In genomic region chr17:3917391-3917931, GRCh38 we compare ENCODE assay signal across 10 cellular contexts. TPM values are rescaled to one million over a fixed set of nuclear protein-coding genes. Genes with fewer than 3 reads are reported as not detected.
DNase-seq lines count a peak whose midpoint lies in the region; ATAC-seq and TF ChIP-seq lines count a peak whose summit lies in the region.
"Had no signal": no experiment of that assay in that cellular context is flagged by ENCODE, and none has a peak within 500 bp of the region (broad histone marks: within the 10 kb centered on the region; RNA-seq: fewer than 3 reads in every experiment).

No MANE protein-coding gene starts in this region.

- no peak overlapping the region for H3K4me3 ChIP-seq in liver (ENCODE audit: low read depth in 1 of 3, low read length in 3 of 3)

- POLR2A ChIA-PET in CD4-positive, alpha-beta T cell (lab: Charles Lee), result no interaction called here

- H3K9me3 ChIP-seq in liver (ENCODE audit: control insufficient read depth in 4 of 4, low read length in 3 of 4), result no peaks in the 10 kb centered on the region
- H3K9me3 ChIP-seq in CD4-positive, alpha-beta T cell (ENCODE audit: control insufficient read depth, low read length), result no peaks in the 10 kb centered on the region

- H3K9ac ChIP-seq in liver (ENCODE audit: low read depth in 1 of 2, low read length in 2 of 2), result no peak overlapping the region

- H3K27me3 Mint-ChIP-seq in natural killer cell treated with Interleukin-12 subunit alpha and Interleukin-12 subunit beta and Interleukin-15 and Interleukin-18, amount 100 ng/mL, for 72 hours, result peaks cover 0 to 2% of the 10 kb centered on the region in 2 donors
- peaks cover 0 to 4% of the 10 kb centered on the region in 2 donors for H3K27me3 Mint-ChIP-seq in natural killer cell (ENCODE audit: low read depth in 2 of 2)
- no peaks in the 10 kb centered on the region for H3K27me3 Mint-ChIP-seq in CD4-positive, alpha-beta T cell

- H3K9me3 Mint-ChIP-seq in natural killer cell treated with Interleukin-12 subunit alpha and Interleukin-12 subunit beta and Interleukin-15 and Interleukin-18, amount 100 ng/mL, for 72 hours, result no peaks in the 10 kb centered on the region
- no peaks in the 10 kb centered on the region for H3K9me3 Mint-ChIP-seq in natural killer cell
- H3K9me3 Mint-ChIP-seq in CD4-positive, alpha-beta T cell, result no peaks in the 10 kb centered on the region

- peak overlapping the region in 1 of 2 donors; percentile 62 for H3K27ac ChIP-seq in liver (ENCODE audit: low read depth in 1 of 2, low read length in 2 of 2)
- H3K27ac ChIP-seq in CD4-positive, alpha-beta T cell (ENCODE audit: low read depth, low read length), result no peak overlapping the region

- H3K4me1 Mint-ChIP-seq in natural killer cell treated with Interleukin-12 subunit alpha and Interleukin-12 subunit beta and Interleukin-15 and Interleukin-18, amount 100 ng/mL, for 72 hours (ENCODE audit: low read depth in 2 of 2), result peaks cover 24 to 27% of the 10 kb centered on the region in 2 donors
- peaks cover 23 to 34% of the 10 kb centered on the region in 2 donors for H3K4me1 Mint-ChIP-seq in natural killer cell
- peaks cover 33% of the 10 kb centered on the region for H3K4me1 Mint-ChIP-seq in CD4-positive, alpha-beta T cell (ENCODE audit: low read depth)

- no peaks in the 10 kb centered on the region for H3K27me3 ChIP-seq in liver (ENCODE audit: control insufficient read depth in 4 of 4, insufficient read depth in 4 of 4, low read length in 3 of 4)
- H3K27me3 ChIP-seq in CD4-positive, alpha-beta T cell (ENCODE audit: control insufficient read depth, insufficient read depth, low read length), result no peaks in the 10 kb centered on the region

- CTCF ChIA-PET in CD4-positive, alpha-beta T cell (lab: Charles Lee), result no interaction called here

- H3K4me1 ChIP-seq in liver (ENCODE audit: control insufficient read depth in 4 of 4, insufficient read depth in 4 of 4, low read length in 3 of 4), result peaks cover 0 to 4% (median 2%) of the 10 kb centered on the region in 4 donors

- no peaks in the 10 kb centered on the region for H3K36me3 Mint-ChIP-seq in natural killer cell treated with Interleukin-12 subunit alpha and Interleukin-12 subunit beta and Interleukin-15 and Interleukin-18, amount 100 ng/mL, for 72 hours
- H3K36me3 Mint-ChIP-seq in natural killer cell, result no peaks in the 10 kb centered on the region
- H3K36me3 Mint-ChIP-seq in CD4-positive, alpha-beta T cell (ENCODE audit: low read depth), result no peaks in the 10 kb centered on the region

- H3K4me3 Mint-ChIP-seq in natural killer cell treated with Interleukin-12 subunit alpha and Interleukin-12 subunit beta and Interleukin-15 and Interleukin-18, amount 100 ng/mL, for 72 hours, result peak overlapping the region; percentile 54
- H3K4me3 Mint-ChIP-seq in natural killer cell, result no peak overlapping the region
- H3K4me3 Mint-ChIP-seq in CD4-positive, alpha-beta T cell, result no peak overlapping the region

- TF ChIP-seq CTCF in natural killer cell (IDR thresholded peaks at IDR 0.05), result no peak
- no peak for TF ChIP-seq CTCF in liver (IDR thresholded peaks at IDR 0.05; ENCODE audit: low read depth, low read length, missing input control)
- no peak for TF ChIP-seq CTCF in CD4-positive, alpha-beta T cell (IDR thresholded peaks at IDR 0.05)

- TF ChIP-seq RAD21 in liver (IDR thresholded peaks at IDR 0.05), result no peak

- intact Hi-C loops in natural killer cell (cut with micrococcal nuclease), result loop anchor here (1.0 kb wide), 1 partner anchor 157 kb away; no protein-coding TSS in a partner anchor
- intact Hi-C loops in CD4-positive, alpha-beta T cell (cut with DNase I, micrococcal nuclease), result no loop called here

- DNase-seq in natural killer cell treated with Interleukin-12 subunit alpha and Interleukin-12 subunit beta and Interleukin-15 and Interleukin-18, amount 100 ng/mL, for 72 hours (ENCODE audit: low spot score), result no peak
- DNase-seq in natural killer cell (no peak), amniotic epithelial cell (ENCODE audit: low read depth) (peak; percentile 66), nucleus accumbens (lab: John Stamatoyannopoulos, UW) (no peak)
- no peak for DNase-seq in CD4-positive, alpha-beta T cell
- DNase-seq in activated CD4-positive, alpha-beta T cell treated with anti-CD3 and anti-CD28 coated beads, Interleukin-2, amount 50 U/mL, for 48 hours, result no peak
- DNase-seq: NCI-H187 had no signal

- H3K27ac Mint-ChIP-seq in natural killer cell treated with Interleukin-12 subunit alpha and Interleukin-12 subunit beta and Interleukin-15 and Interleukin-18, amount 100 ng/mL, for 72 hours, result peak overlapping the region; percentile 62 to 68
- H3K27ac Mint-ChIP-seq in natural killer cell, result peak overlapping the region in 1 of 2 donors; percentile 91
- H3K27ac Mint-ChIP-seq in CD4-positive, alpha-beta T cell, result no peak overlapping the region

- WGBS in liver, result 43% methylated on average over 11 of the region's 11 CpGs

- ATAC-seq in natural killer cell treated with Interleukin-12 subunit alpha and Interleukin-12 subunit beta and Interleukin-15 and Interleukin-18, amount 100 ng/mL, for 72 hours, result no peak
- no peak for ATAC-seq in natural killer cell
- no peak for ATAC-seq in CD4-positive, alpha-beta T cell (ENCODE audit: poor library complexity)
- ATAC-seq in GM21447 (IDR thresholded peaks at IDR 0.05; ENCODE audit: unreplicated experiment), result no peak

- no peaks in the 10 kb centered on the region for H3K36me3 ChIP-seq in liver (ENCODE audit: control insufficient read depth in 4 of 4, insufficient read depth in 3 of 4, low read depth in 1 of 4, low read length in 3 of 4)

TF ChIP-seq in liver, 16 proteins besides CTCF, POLR2A, EP300 and RAD21:
- TF ChIP-seq NR2F2 (IDR thresholded peaks at IDR 0.05) (peak; percentile 92), RXRA (IDR thresholded peaks at IDR 0.05) (peak in 1 of 2 donors; percentile 54), FOXA1 (IDR thresholded peaks at IDR 0.05) (no peak), YY1 (IDR thresholded peaks at IDR 0.05) (no peak), HNF4G (IDR thresholded peaks at IDR 0.05) (no peak)

RNA-seq across cellular contexts. Expression of gene P2RX1, which starts 1.2 kb away (rescaled TPM):
- 1 to 10 TPM; 3.9 TPM for total RNA-seq in natural killer cell treated with Interleukin-12 subunit alpha and Interleukin-12 subunit beta and Interleukin-15 and Interleukin-18, amount 100 ng/mL, for 72 hours
- 10 to 100 TPM in 2 of 3 donors, 1 to 10 TPM in 1; 2.3 to 15.3 (median 13.4) TPM for total RNA-seq in natural killer cell
- 1 to 10 TPM in 1 of 2 donors, under 1 TPM in 1; 0.75 to 5.2 TPM for total RNA-seq in liver
- under 1 TPM; 0.44 to 0.53 TPM for polyA plus RNA-seq in liver
- 1 to 10 TPM in 1 of 2 experiments, under 1 TPM in 1; 0.34 to 1.0 TPM for total RNA-seq in CD4-positive, alpha-beta T cell
- total RNA-seq: bronchial epithelial cell had no signal

RNA-seq across cellular contexts. Expression of gene CAMKK1, which starts 24.6 kb away (rescaled TPM):
- total RNA-seq in natural killer cell treated with Interleukin-12 subunit alpha and Interleukin-12 subunit beta and Interleukin-15 and Interleukin-18, amount 100 ng/mL, for 72 hours, result 1 to 10 TPM; 1.5 to 3.3 TPM
- total RNA-seq in natural killer cell (1 to 10 TPM; 3.2 to 4.3 (median 3.9) TPM), liver (under 1 TPM; 0.51 to 0.67 TPM)
- polyA plus RNA-seq in liver, result under 1 TPM; 0.24 to 0.48 TPM
- 1 to 10 TPM; 4.8 to 4.9 TPM for total RNA-seq in CD4-positive, alpha-beta T cell

RNA-seq across cellular contexts. Expression of gene ATP2A3, which starts 46.8 kb away (rescaled TPM):
- total RNA-seq in natural killer cell treated with Interleukin-12 subunit alpha and Interleukin-12 subunit beta and Interleukin-15 and Interleukin-18, amount 100 ng/mL, for 72 hours, result 100 to 1,000 TPM; 125 to 234 TPM
- total RNA-seq in natural killer cell (100 to 1,000 TPM; 326 to 397 (median 377) TPM), liver (10 to 100 TPM in 1 of 2 donors, 1 to 10 TPM in 1; 4.6 to 17.1 TPM)
- 1 to 10 TPM; 1.4 to 1.8 TPM for polyA plus RNA-seq in liver
- 100 to 1,000 TPM; 197 to 199 TPM for total RNA-seq in CD4-positive, alpha-beta T cell

Comparison
In these comparisons a context has a peak if more than half of its experiments do, and no peak if none do; other contexts are left out.
1. RNA of gene ATP2A3, which starts 46.8 kb away (total RNA-seq): 326 to 397 TPM in natural killer cell, 125 to 234 TPM in natural killer cell treated with Interleukin-12 subunit alpha and Interleukin-12 subunit beta and Interleukin-15 and Interleukin-18, amount 100 ng/mL, for 72 hours and 197 to 199 TPM in CD4-positive, alpha-beta T cell; 4.6 to 17.1 TPM in liver; every median in the first group is over 4 times any median in the second.